Comparison of ENCODE assay signal across 8 cellular contexts in the genomic region with DNA sequence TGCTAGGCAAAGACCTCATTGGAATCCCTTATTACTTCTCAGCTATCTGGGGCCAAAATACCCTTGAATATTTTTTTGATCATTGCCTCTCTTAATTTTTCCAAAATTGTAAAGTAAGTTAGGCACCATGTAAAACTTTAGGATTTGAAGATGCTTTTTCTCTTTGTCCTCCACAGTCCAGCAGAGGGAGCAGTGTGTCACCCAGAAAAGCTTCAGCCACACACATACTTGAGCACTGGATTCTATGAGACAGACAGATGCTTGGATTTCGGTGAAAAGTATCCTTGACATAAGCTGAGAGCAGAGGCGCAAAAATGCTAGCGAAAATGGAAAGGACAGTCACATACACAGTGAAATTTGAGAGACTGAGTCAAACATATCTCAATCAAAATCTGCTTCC.
DNase-seq lines count a peak whose midpoint lies in the region; ATAC-seq and TF ChIP-seq lines count a peak whose summit lies in the region.

No MANE protein-coding gene starts in this region.

- no peaks in the 10 kb centered on the region for H3K27me3 ChIP-seq in osteoblast (ENCODE audit: insufficient read depth, low read length)

- no peaks in the 10 kb centered on the region for H4K20me1 ChIP-seq in osteoblast (ENCODE audit: insufficient read depth, low read length)

- no peak overlapping the region for H3K4me2 ChIP-seq in osteoblast (ENCODE audit: insufficient read depth, low read length)

- ATAC-seq in GM18858 (IDR thresholded peaks at IDR 0.05; ENCODE audit: unreplicated experiment) (peak; percentile 64), GM21447 (IDR thresholded peaks at IDR 0.05; ENCODE audit: unreplicated experiment) (no peak), GM18873 (IDR thresholded peaks at IDR 0.05; ENCODE audit: low FRiP score, unreplicated experiment) (no peak)

- no peak overlapping the region for H3K27ac ChIP-seq in osteoblast (ENCODE audit: low read depth, low read length)

- peak; percentile 19 for TF ChIP-seq CTCF in AG09309 (IDR thresholded peaks at IDR 0.05; ENCODE audit: control insufficient read depth, insufficient read depth, low read depth, low read length, missing control alignments)
- peak; percentile 45 for TF ChIP-seq CTCF in fibroblast of pulmonary artery (IDR thresholded peaks at IDR 0.05; ENCODE audit: low read length, missing control alignments)
- peak; percentile 26 for TF ChIP-seq CTCF in osteoblast (IDR thresholded peaks at IDR 0.05; ENCODE audit: extremely low read depth, low read depth, low read length)

- no peaks in the 10 kb centered on the region for H3K79me2 ChIP-seq in osteoblast (ENCODE audit: insufficient read depth, low read length)

- no peaks in the 10 kb centered on the region for H3K36me3 ChIP-seq in osteoblast (ENCODE audit: insufficient read depth, low read length)

- no peaks in the 10 kb centered on the region for H3K9me3 ChIP-seq in osteoblast (ENCODE audit: low read depth, low read length)

- no peak overlapping the region for H2AFZ ChIP-seq in osteoblast (ENCODE audit: low read length)

- DNase-seq in AG09309 (ENCODE audit: low read depth) (no peak), HuH-7 (ENCODE audit: low spot score) (peak; percentile 30), RPMI7951 (ENCODE audit: low read depth) (peak; percentile 6), fibroblast of pulmonary artery (ENCODE audit: low read depth) (peak; percentile 17), osteoblast (ENCODE audit: insufficient read length, low spot score, missing footprints) (no peak)

- no peaks in the 10 kb centered on the region for H3K4me1 ChIP-seq in osteoblast (ENCODE audit: insufficient read depth, low read length)

- H3K4me3 ChIP-seq in AG09309 (ENCODE audit: control insufficient read depth, low read depth, low read length), result no peak overlapping the region
- no peak overlapping the region for H3K4me3 ChIP-seq in fibroblast of pulmonary artery (replicated peaks; ENCODE audit: low read depth, low read length)
- no peak overlapping the region for H3K4me3 ChIP-seq in osteoblast (ENCODE audit: insufficient read depth, low read length)

Comparison
In these comparisons a context has a peak if more than half of its experiments do, and no peak if none do; other contexts are left out.
1. DNase-seq: peak in HuH-7 (single experiment), RPMI7951 (single experiment) and fibroblast of pulmonary artery (single experiment); none in AG09309 (single experiment) and osteoblast (single experiment).
2. Peak in every context shown above with its lines, with median percentiles within 50 percentile points of each other: CTCF ChIP-seq.